Comparison of ENCODE assay signal across 25 cellular contexts in the genomic region with DNA sequence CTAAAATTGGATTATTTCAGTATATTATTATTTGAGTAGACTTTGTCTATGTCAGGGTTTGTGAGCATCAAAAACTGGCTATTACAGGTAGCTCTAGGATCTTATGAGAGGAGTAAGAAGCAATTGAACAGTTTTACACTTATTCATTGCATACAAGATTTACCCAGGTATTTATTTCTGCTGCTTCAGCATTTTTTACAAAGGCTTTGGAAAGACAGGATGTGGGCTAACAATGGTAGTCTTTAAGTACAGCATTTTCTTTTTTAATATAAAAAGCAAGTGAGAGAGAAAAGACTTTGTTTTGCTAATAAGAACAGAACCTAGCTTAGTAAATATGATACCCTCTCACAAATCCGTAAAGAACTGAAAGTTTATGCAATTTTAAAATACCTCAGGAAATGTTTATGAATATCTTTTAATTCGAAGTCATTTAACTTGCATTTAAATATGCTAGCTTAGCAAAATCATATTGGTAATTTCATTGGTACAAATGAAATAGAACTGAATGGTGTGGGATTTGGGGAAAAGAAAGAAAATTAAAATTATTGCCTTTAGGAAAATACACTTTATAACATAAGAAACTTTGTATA. TPM values are rescaled to one million over a fixed set of nuclear protein-coding genes. Genes with fewer than 3 reads are reported as not detected.
DNase-seq lines count a peak whose midpoint lies in the region; ATAC-seq, FAIRE-seq and TF ChIP-seq lines count a peak whose summit lies in the region.
"Had no signal": no experiment of that assay in that cellular context is flagged by ENCODE, and none has a peak within 500 bp of the region (broad histone marks: within the 10 kb centered on the region; RNA-seq: fewer than 3 reads in every experiment).

No MANE protein-coding gene starts in this region.

- in situ Hi-C loops in IMR-90 (cut with MboI; ENCODE audit: low sequenced_read_pairs): no loop called here

- H3K18ac ChIP-seq in IMR-90 (ENCODE audit: low read depth, low read length): no peak overlapping the region

- no peak overlapping the region for H2BK15ac ChIP-seq in IMR-90 (ENCODE audit: low read depth, low read length)

- H3K4me3 ChIP-seq in DND-41 (ENCODE audit: low read depth in 1 of 2, low read length in 2 of 2) (no peak overlapping the region), IMR-90 (ENCODE audit: insufficient read depth, low read depth, low read length) (no peak overlapping the region), iPS-20b (ENCODE audit: low read length) (peak overlapping the region; percentile 29; the same call in 1 of the 2 replicates)
- H3K4me3 ChIP-seq: GM23248 had no signal

- H2BK20ac ChIP-seq in IMR-90 (ENCODE audit: low read depth, low read length): no peak overlapping the region

- TF ChIP-seq CTCF in DND-41 (IDR thresholded peaks at IDR 0.05; ENCODE audit: borderline replicate concordance, extremely low read depth, low read length, poor library complexity, severe bottlenecking) (no peak), IMR-90 (conservative IDR thresholded peaks at IDR 0.05; ENCODE audit: low read depth, low read length) (no peak)

- H3K4me1 ChIP-seq in DND-41 (ENCODE audit: insufficient read depth, low read length) (peaks cover 36% of the 10 kb centered on the region), IMR-90 (ENCODE audit: control insufficient read depth, insufficient read depth, low read length) (peaks cover 2% of the 10 kb centered on the region; the same call in 1 of the 2 replicates), iPS-20b (ENCODE audit: insufficient read depth, low read length) (peaks cover 14% of the 10 kb centered on the region; the same call in 1 of the 2 replicates)
- H3K4me1 ChIP-seq: BE2C had no signal

- no peak for TF ChIP-seq RAD21 in IMR-90 (IDR thresholded peaks at IDR 0.05; ENCODE audit: low read length)

- H3K56ac ChIP-seq in IMR-90 (ENCODE audit: extremely low read depth, insufficient read depth, low read length): no peak overlapping the region

- CTCF ChIA-PET in IMR-90 (lab: Yijun Ruan, JAX): no interaction called here

- H3K14ac ChIP-seq in IMR-90 (replicated peaks; ENCODE audit: low read depth, low read length): no peak overlapping the region

- H3K4me2 ChIP-seq in DND-41 (ENCODE audit: insufficient read depth, low read length) (peak overlapping the region; percentile 47), IMR-90 (ENCODE audit: low read depth, low read length) (no peak overlapping the region)

- TF ChIP-seq POLR2A in IMR-90 (IDR thresholded peaks at IDR 0.05; ENCODE audit: low read depth, low read length): no peak

- H2AFZ ChIP-seq in DND-41 (ENCODE audit: low read depth, low read length) (peak overlapping the region; percentile 17), IMR-90 (replicated peaks; ENCODE audit: low read length, poor library complexity) (no peak overlapping the region)
- H2AFZ ChIP-seq: GM23248 had no signal

- H2BK120ac ChIP-seq in IMR-90 (ENCODE audit: low read depth, low read length): no peak overlapping the region

- H4K8ac ChIP-seq in IMR-90 (ENCODE audit: low read depth in 2 of 2, low read length in 2 of 2): no peak overlapping the region

- WGBS in IMR-90 (ENCODE audit: extremely low coverage in 2 of 2, insufficient read length in 1 of 2), 2 experiments: no CpG with 5 or more reads among the region's 2 CpGs

- H4K5ac ChIP-seq in IMR-90 (ENCODE audit: low read depth, low read length): no peak overlapping the region

- H3K36me3 ChIP-seq in DND-41 (ENCODE audit: insufficient read depth, low read length): no peaks in the 10 kb centered on the region
- H3K36me3 ChIP-seq in IMR-90 (ENCODE audit: control insufficient read depth, insufficient read depth, low read length): no peaks in the 10 kb centered on the region
- H3K36me3 ChIP-seq in iPS-20b (ENCODE audit: insufficient read depth, low read depth, low read length): no peaks in the 10 kb centered on the region
- H3K36me3 ChIP-seq: BE2C had no signal

- H3K9me1 ChIP-seq in IMR-90 (ENCODE audit: insufficient read depth, low read length): no peaks in the 10 kb centered on the region

- POLR2A ChIA-PET in IMR-90 (lab: Charles Lee; ENCODE audit: unreplicated experiment): no interaction called here

- no peak overlapping the region for H3K23ac ChIP-seq in IMR-90 (ENCODE audit: low read depth, low read length)

- H3K9ac ChIP-seq in DND-41 (ENCODE audit: low read depth, low read length) (peak overlapping the region; percentile 35), IMR-90 (ENCODE audit: low read depth, low read length) (no peak overlapping the region), iPS-20b (ENCODE audit: low read depth, low read length) (peak overlapping the region; percentile 24; the same call in 1 of the 2 replicates)
- H3K9ac ChIP-seq: GM23248 had no signal

- peak; percentile 11 for FAIRE-seq in TTC549 (lab: Jason Lieb, UNC)
- FAIRE-seq: GM18507 had no signal

- no peak overlapping the region for H2AK9ac ChIP-seq in IMR-90 (replicated peaks; ENCODE audit: low read depth, low read length, poor library complexity)

- no peaks in the 10 kb centered on the region for H3K27me3 ChIP-seq in DND-41 (ENCODE audit: insufficient read depth, low read length, poor library complexity)
- H3K27me3 ChIP-seq in IMR-90 (ENCODE audit: control insufficient read depth, insufficient read depth, low read length): no peaks in the 10 kb centered on the region
- no peaks in the 10 kb centered on the region for H3K27me3 ChIP-seq in iPS-20b (ENCODE audit: insufficient read depth, low read length)
- H3K27me3 ChIP-seq: BE2C had no signal

- no TSS peak for BruUV-seq in IMR-90 (replicated peaks; lab: Mats Ljungman, UMichigan)

- intact Hi-C loops in IMR-90 (cut with micrococcal nuclease): no loop called here

- H3K27ac ChIP-seq in DND-41 (ENCODE audit: low read length) (peak overlapping the region; percentile 82), IMR-90 (ENCODE audit: insufficient read depth, low read length) (no peak overlapping the region), iPS-20b (ENCODE audit: low read length) (no peak overlapping the region)
- H3K27ac ChIP-seq: GM23248 had no signal

- H3K4ac ChIP-seq in IMR-90 (ENCODE audit: low read depth, low read length): no peak overlapping the region

- H4K20me1 ChIP-seq in DND-41 (ENCODE audit: insufficient read depth, low read length) (no peaks in the 10 kb centered on the region), IMR-90 (ENCODE audit: insufficient read depth, low read length) (no peaks in the 10 kb centered on the region)

- no peak overlapping the region for H4K91ac ChIP-seq in IMR-90 (ENCODE audit: insufficient read depth, low read depth, low read length)

- ATAC-seq in DND-41 (ENCODE audit: insufficient read depth, low read depth): peak; percentile 79
- ATAC-seq in IMR-90 (ENCODE audit: low read depth): no peak
- ATAC-seq in HG03571 (IDR thresholded peaks at IDR 0.05; ENCODE audit: unreplicated experiment): no peak
- ATAC-seq in GM21723 (IDR thresholded peaks at IDR 0.05; ENCODE audit: unreplicated experiment): no peak
- ATAC-seq: PC-3, SK-N-SH treated with all-trans-retinoic acid at 6 μM for 48 hours had no signal

- no peaks in the 10 kb centered on the region for H3K79me2 ChIP-seq in DND-41 (ENCODE audit: insufficient read depth, low read length)

- H2AK5ac ChIP-seq in IMR-90 (ENCODE audit: low read depth, low read length): no peak overlapping the region

- no peaks in the 10 kb centered on the region for H3K79me1 ChIP-seq in IMR-90 (ENCODE audit: low read depth in 1 of 2, low read length in 2 of 2)

- dilution Hi-C loops in IMR-90 (cut with HindIII; ENCODE audit: low sequenced_read_pairs, unreplicated experiment): no loop called here

- no peak overlapping the region for H2BK5ac ChIP-seq in IMR-90 (ENCODE audit: low read depth, low read length, poor library complexity, severe bottlenecking)

- H3K9me3 ChIP-seq in DND-41 (ENCODE audit: insufficient read depth, low read length, severe bottlenecking) (peaks cover 3% of the 10 kb centered on the region), IMR-90 (ENCODE audit: control insufficient read depth, insufficient read depth, low read length) (0 out of 2 replicates have a peak, but pooled peaks cover under 1% of the 10 kb centered on the region), iPS-20b (ENCODE audit: insufficient read depth, low read depth, low read length) (no peaks in the 10 kb centered on the region)
- H3K9me3 ChIP-seq: BE2C had no signal

- DNase-seq in DND-41 (no peak), IMR-90 (no peak), NCI-H524 treated with DMSO at 0.1 percent for 48 hours (lab: John Stamatoyannopoulos, UW) (no peak)
- DNase-seq: BE2C; Calu3; CD8-positive, alpha-beta memory T cell; DMS153; GM23248; HCEC 1CT; MV-4-11; NCI-H1105; NCI-H1436 treated with DMSO at 0.1 percent for 48 hours; NCI-H187 treated with DMSO at 0.1 percent for 48 hours; NCI-H2171 treated with DMSO at 0.1 percent for 48 hours; NCI-H82; NK-92 treated with Interleukin-12 subunit alpha and Interleukin-12 subunit beta, amount 100 ng/mL, for 24 hours; PC-3; T-helper 2 cell had no signal

TF ChIP-seq in IMR-90, 13 proteins besides CTCF, POLR2A, EP300 and RAD21:
- TF ChIP-seq, protein P1, sequence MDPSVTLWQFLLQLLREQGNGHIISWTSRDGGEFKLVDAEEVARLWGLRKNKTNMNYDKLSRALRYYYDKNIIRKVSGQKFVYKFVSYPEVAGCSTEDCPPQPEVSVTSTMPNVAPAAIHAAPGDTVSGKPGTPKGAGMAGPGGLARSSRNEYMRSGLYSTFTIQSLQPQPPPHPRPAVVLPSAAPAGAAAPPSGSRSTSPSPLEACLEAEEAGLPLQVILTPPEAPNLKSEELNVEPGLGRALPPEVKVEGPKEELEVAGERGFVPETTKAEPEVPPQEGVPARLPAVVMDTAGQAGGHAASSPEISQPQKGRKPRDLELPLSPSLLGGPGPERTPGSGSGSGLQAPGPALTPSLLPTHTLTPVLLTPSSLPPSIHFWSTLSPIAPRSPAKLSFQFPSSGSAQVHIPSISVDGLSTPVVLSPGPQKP (IDR thresholded peaks at IDR 0.05; ENCODE audit: borderline replicate concordance, low read depth, low read length): no peak
- TF ChIP-seq NFE2L2 (IDR thresholded peaks at IDR 0.05; ENCODE audit: low read depth, low read length) (no peak), MAFK (IDR thresholded peaks at IDR 0.05; ENCODE audit: low read depth, low read length) (peak; percentile 97)

RNA-seq across cellular contexts. Expression of a gene that starts 32.1 kb away (rescaled TPM):
- under 0.01 and 0.18 TPM in 2 replicates for total RNA-seq in IMR-90 (2012; rRNA removed)
- polyA plus RNA-seq in IMR-90 (2012; rRNA removed): 0.09 TPM in 1 of 2 replicates, not detected in the other
- not detected in 2 replicates for polyA plus RNA-seq in IMR-90 (2012; cell fraction: cytosol; rRNA removed)
- 0.06 TPM in 1 of 2 replicates, not detected in the other for polyA plus RNA-seq in IMR-90 (2012; cell fraction: nucleus; rRNA removed; ENCODE audit: low replicate concordance)
- total RNA-seq: Calu3, GM23248, HT-29, PC-3 had no signal
- polyA plus RNA-seq: GM23248 had no signal
